Comparison of ENCODE assay signal across 8 cellular contexts in genomic region chr6:149566372-149567193, GRCh38. TPM values are rescaled to one million over a fixed set of nuclear protein-coding genes. Genes with fewer than 3 reads are reported as not detected.
DNase-seq lines count a peak whose midpoint lies in the region; ATAC-seq and TF ChIP-seq lines count a peak whose summit lies in the region.

Gene GINM1, plus strand, starts transcription at chr6:149566375. Its CDS starts 40 bp downstream, at chr6:149566415.

- H3K9me3 ChIP-seq in CD4-positive, CD25-positive, alpha-beta regulatory T cell (ENCODE audit: control insufficient read depth in 2 of 2, low read length in 2 of 2): no peaks in the 10 kb centered on the region
- H3K9me3 ChIP-seq in osteoblast (ENCODE audit: low read depth, low read length) (no peaks in the 10 kb centered on the region), upper lobe of left lung (no peaks in the 10 kb centered on the region)

- peak within 1 kb of the TSS; percentile 98 for H3K4me2 ChIP-seq in osteoblast (ENCODE audit: insufficient read depth, low read length)

- H3K27ac Mint-ChIP-seq in CD4-positive, CD25-positive, alpha-beta regulatory T cell: peak within 1 kb of the TSS; percentile 83 to 98 (median 97)

- peak within 1 kb of the TSS; percentile 97 to 99 (median 98) for H3K4me3 Mint-ChIP-seq in CD4-positive, CD25-positive, alpha-beta regulatory T cell

- peaks cover 43% of the 10 kb centered on the region for H3K79me2 ChIP-seq in osteoblast (ENCODE audit: insufficient read depth, low read length)

- H2AFZ ChIP-seq in osteoblast (ENCODE audit: low read length): peak within 1 kb of the TSS; percentile 96

- peak; percentile 38 to 66 (median 54) for DNase-seq in CD4-positive, CD25-positive, alpha-beta regulatory T cell
- peak; percentile 52 for DNase-seq in RWPE1 (ENCODE audit: low spot score)
- peak; percentile 64 for DNase-seq in activated naive CD4-positive, alpha-beta T cell treated with anti-CD3 and anti-CD28 coated beads, Interleukin-2, amount 50 U/mL, for 16 hours
- DNase-seq in glomerular endothelial cell (ENCODE audit: extremely low read depth, low read depth, low spot score): no peak
- peak; percentile 90 for DNase-seq in osteoblast (ENCODE audit: insufficient read length, low spot score, missing footprints)
- DNase-seq in upper lobe of left lung: peak; percentile 63 to 91

- H3K27ac ChIP-seq in CD4-positive, CD25-positive, alpha-beta regulatory T cell (ENCODE audit: insufficient read depth, low read length, poor library complexity, severe bottlenecking): peak within 1 kb of the TSS; percentile 91
- peak within 1 kb of the TSS; percentile 86 for H3K27ac ChIP-seq in RWPE1
- H3K27ac ChIP-seq in osteoblast (ENCODE audit: low read depth, low read length): peak within 1 kb of the TSS; percentile 73
- H3K27ac ChIP-seq in upper lobe of left lung: peak within 1 kb of the TSS; percentile 94 to 97 (median 95)

- peaks cover 17% of the 10 kb centered on the region for H4K20me1 ChIP-seq in osteoblast (ENCODE audit: insufficient read depth, low read length)

- no peaks in the 10 kb centered on the region for H3K27me3 ChIP-seq in CD4-positive, CD25-positive, alpha-beta regulatory T cell (ENCODE audit: control insufficient read depth, insufficient read depth, low read length)
- H3K27me3 ChIP-seq in osteoblast (ENCODE audit: insufficient read depth, low read length) (no peaks in the 10 kb centered on the region), upper lobe of left lung (no peaks in the 10 kb centered on the region)

- POLR2A ChIA-PET in RWPE1 (lab: Yijun Ruan, JAX; ENCODE audit: low non-redundant PET): interaction anchor here (0.5 to 0.7 kb wide), 2 partner anchors 114 to 300 kb away, joined by 3 read pairs; no protein-coding TSS in a partner anchor

- WGBS in upper lobe of left lung, 2 donors: 0 to 1% methylated on average over 18 to 44 of the region's 85 CpGs

- H3K4me3 ChIP-seq in CD4-positive, CD25-positive, alpha-beta regulatory T cell (ENCODE audit: low read depth, low read length): peak within 1 kb of the TSS; percentile 94
- H3K4me3 ChIP-seq in osteoblast (ENCODE audit: insufficient read depth, low read length) (peak within 1 kb of the TSS; percentile 95), upper lobe of left lung (peak within 1 kb of the TSS; percentile 83 to 99 (median 98))

- no peaks in the 10 kb centered on the region for H3K36me3 ChIP-seq in CD4-positive, CD25-positive, alpha-beta regulatory T cell (ENCODE audit: control insufficient read depth, insufficient read depth, low read length)
- H3K36me3 ChIP-seq in osteoblast (ENCODE audit: insufficient read depth, low read length) (no peaks in the 10 kb centered on the region), upper lobe of left lung (no peaks in the 10 kb centered on the region)

- H3K36me3 Mint-ChIP-seq in CD4-positive, CD25-positive, alpha-beta regulatory T cell: no peaks in the 10 kb centered on the region

- peaks cover 5 to 33% (median 20%) of the 10 kb centered on the region in 4 donors for H3K4me1 Mint-ChIP-seq in CD4-positive, CD25-positive, alpha-beta regulatory T cell

- H3K4me1 ChIP-seq in CD4-positive, CD25-positive, alpha-beta regulatory T cell (ENCODE audit: control insufficient read depth, insufficient read depth, low read length, poor library complexity, severe bottlenecking): peaks cover 19% of the 10 kb centered on the region
- H3K4me1 ChIP-seq in osteoblast (ENCODE audit: insufficient read depth, low read length) (peaks cover 25% of the 10 kb centered on the region), upper lobe of left lung (peaks cover 9 to 22% (median 16%) of the 10 kb centered on the region in 4 donors)

- no peaks in the 10 kb centered on the region for H3K9me3 Mint-ChIP-seq in CD4-positive, CD25-positive, alpha-beta regulatory T cell

- TF ChIP-seq CTCF in RWPE1 (conservative IDR thresholded peaks at IDR 0.05; ENCODE audit: low read depth) (no peak), osteoblast (IDR thresholded peaks at IDR 0.05; ENCODE audit: extremely low read depth, low read depth, low read length) (no peak), upper lobe of left lung (IDR thresholded peaks at IDR 0.05) (no peak)

- peaks cover 4% of the 10 kb centered on the region for H3K27me3 Mint-ChIP-seq in CD4-positive, CD25-positive, alpha-beta regulatory T cell

- TF ChIP-seq POLR2A in upper lobe of left lung (IDR thresholded peaks at IDR 0.05): peak; percentile 15 to 72 (median 58)

- CTCF ChIA-PET in RWPE1 (lab: Yijun Ruan, JAX): no interaction called here

- ATAC-seq in CD4-positive, CD25-positive, alpha-beta regulatory T cell (ENCODE audit: low read depth in 2 of 2): peak; percentile 4 to 7
- ATAC-seq in GM19324 (IDR thresholded peaks at IDR 0.05; ENCODE audit: low FRiP score, unreplicated experiment): peak; percentile 23
- ATAC-seq in HG03520 (IDR thresholded peaks at IDR 0.05; ENCODE audit: unreplicated experiment): peak; percentile 9
- peak; percentile 63 to 67 for ATAC-seq in upper lobe of left lung (ENCODE audit: low FRiP score in 2 of 2)

- no peak for TF ChIP-seq EP300 in upper lobe of left lung (IDR thresholded peaks at IDR 0.05)

RNA-seq across cellular contexts. Expression of gene GINM1, which starts in this region (rescaled TPM):
- 29.1 TPM for total RNA-seq in CD4-positive, CD25-positive, alpha-beta regulatory T cell
- polyA plus RNA-seq in CD4-positive, CD25-positive, alpha-beta regulatory T cell: 10 to 100 TPM; 24.0 to 29.9 (median 26.4) TPM
- total RNA-seq in glomerular endothelial cell (47.3 and 49.5 TPM in 2 replicates), osteoblast (75.3 and 82.8 TPM in 2 replicates), upper lobe of left lung (10 to 100 TPM; 13.6 to 42.4 (median 37.7) TPM)

Comparison
In these comparisons a context has a peak if more than half of its experiments do, and no peak if none do; other contexts are left out.
1. ATAC-seq: peak in every context shown above with its lines; median percentile 65 in upper lobe of left lung; 23 in GM19324; 9 in HG03520; 6 in CD4-positive, CD25-positive, alpha-beta regulatory T cell.